In the genomic region with DNA sequence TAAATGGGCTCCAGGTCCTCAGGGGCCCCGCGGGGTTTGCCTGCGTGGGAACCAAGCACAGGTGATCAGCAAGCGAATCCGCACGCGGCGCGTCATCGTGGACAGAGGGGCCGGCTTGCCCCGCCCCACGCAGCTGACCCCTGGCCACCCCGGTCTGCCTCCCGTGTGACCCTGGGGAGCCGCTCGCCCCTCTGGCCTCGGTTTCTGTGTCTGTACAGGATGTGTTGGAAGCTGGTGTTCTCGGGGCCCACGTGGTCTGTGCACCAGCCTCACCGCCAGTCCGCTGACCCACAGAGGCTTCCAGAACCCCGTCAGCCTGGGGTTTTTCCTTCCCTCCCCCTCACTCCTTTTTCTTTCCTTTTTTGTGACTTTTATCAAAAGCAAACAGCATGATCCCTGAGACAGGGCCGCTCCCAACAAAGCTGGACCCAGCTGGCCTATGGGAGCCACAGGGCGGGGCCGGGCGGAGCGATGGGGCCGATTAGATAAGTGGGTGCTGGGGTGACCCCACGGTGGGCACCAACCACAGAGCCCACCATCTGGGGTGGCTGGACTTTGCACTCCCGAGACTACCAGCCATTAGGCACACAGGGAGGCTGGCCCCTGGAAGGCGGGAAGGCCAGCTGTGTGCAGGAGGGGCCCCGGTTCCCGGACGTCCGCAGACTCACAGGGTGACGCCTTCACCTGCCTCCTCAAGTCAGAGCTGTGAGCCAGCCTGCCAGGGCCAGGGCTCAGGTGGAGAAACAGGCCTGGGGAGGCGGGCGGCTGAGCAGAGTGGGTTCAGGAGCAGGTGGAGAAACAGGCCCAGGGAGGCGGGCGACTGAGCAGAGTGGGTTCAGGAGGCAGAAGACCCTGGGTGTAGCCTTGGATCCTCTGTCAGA, we compare ENCODE assay signal across 1 cellular context.
TF ChIP-seq lines count a peak whose summit lies in the region.

No MANE protein-coding gene starts in this region.

TF ChIP-seq in HepG2, 621 proteins besides CTCF, POLR2A, EP300 and RAD21 (continued from another document and continues in another):
- no peak for TF ChIP-seq ATF7 (IDR thresholded peaks at IDR 0.05)
- TF ChIP-seq ATF7 (CRISPR knock-in tag; IDR thresholded peaks at IDR 0.05), result peak; percentile 36; the same call in 1 of the 2 replicates
- TF ChIP-seq NFE2L1 (CRISPR knock-in tag; IDR thresholded peaks at IDR 0.05; ENCODE audit: borderline replicate concordance), result no peak
- TF ChIP-seq ZNF766 (CRISPR knock-in tag; IDR thresholded peaks at IDR 0.05; ENCODE audit: borderline replicate concordance), result 0 out of 2 replicates have a peak, but pooled peaks have one; percentile 52
- peak; percentile 71; the same call in 1 of the 2 replicates for TF ChIP-seq YEATS4 (CRISPR knock-in tag; IDR thresholded peaks at IDR 0.05; ENCODE audit: borderline replicate concordance)
- 0 out of 2 replicates have a peak, but pooled peaks have one; percentile 77 for TF ChIP-seq ELF4 (CRISPR knock-in tag; IDR thresholded peaks at IDR 0.05; ENCODE audit: borderline replicate concordance)
- TF ChIP-seq ZNF790 (CRISPR knock-in tag; IDR thresholded peaks at IDR 0.05; ENCODE audit: borderline replicate concordance), result no peak
- TF ChIP-seq ZNF556 (CRISPR knock-in tag; IDR thresholded peaks at IDR 0.05; ENCODE audit: borderline replicate concordance), result peak; percentile 45; the same call in 1 of the 2 replicates
- TF ChIP-seq ARHGAP35 (CRISPR knock-in tag; IDR thresholded peaks at IDR 0.05; ENCODE audit: borderline replicate concordance), result 0 out of 2 replicates have a peak, but pooled peaks have one; percentile 27
- TF ChIP-seq ZNF780A (CRISPR knock-in tag; IDR thresholded peaks at IDR 0.05), result no peak
- peak; percentile 63; the same call in 1 of the 2 replicates for TF ChIP-seq ISL2 (CRISPR knock-in tag; IDR thresholded peaks at IDR 0.05)
- TF ChIP-seq NR2C2 (CRISPR knock-in tag; IDR thresholded peaks at IDR 0.05; ENCODE audit: borderline replicate concordance), result peak; percentile 78
- TF ChIP-seq ZFY (CRISPR knock-in tag; IDR thresholded peaks at IDR 0.05), result no peak; the same call in none of the 2 replicates
- no peak; the same call in 1 of the 2 replicates for TF ChIP-seq AKAP8 (CRISPR knock-in tag; IDR thresholded peaks at IDR 0.05)
- no peak for TF ChIP-seq ZNF282 (IDR thresholded peaks at IDR 0.05; ENCODE audit: partially characterized antibody)
- peak; percentile 90; the same call in 1 of the 2 replicates for TF ChIP-seq RARG (CRISPR knock-in tag; IDR thresholded peaks at IDR 0.05; ENCODE audit: low read depth)
- no peak for TF ChIP-seq NONO (IDR thresholded peaks at IDR 0.05)
- peak; percentile 94 for TF ChIP-seq NONO (CRISPR knock-in tag; conservative IDR thresholded peaks at IDR 0.05)
- TF ChIP-seq, protein P1, sequence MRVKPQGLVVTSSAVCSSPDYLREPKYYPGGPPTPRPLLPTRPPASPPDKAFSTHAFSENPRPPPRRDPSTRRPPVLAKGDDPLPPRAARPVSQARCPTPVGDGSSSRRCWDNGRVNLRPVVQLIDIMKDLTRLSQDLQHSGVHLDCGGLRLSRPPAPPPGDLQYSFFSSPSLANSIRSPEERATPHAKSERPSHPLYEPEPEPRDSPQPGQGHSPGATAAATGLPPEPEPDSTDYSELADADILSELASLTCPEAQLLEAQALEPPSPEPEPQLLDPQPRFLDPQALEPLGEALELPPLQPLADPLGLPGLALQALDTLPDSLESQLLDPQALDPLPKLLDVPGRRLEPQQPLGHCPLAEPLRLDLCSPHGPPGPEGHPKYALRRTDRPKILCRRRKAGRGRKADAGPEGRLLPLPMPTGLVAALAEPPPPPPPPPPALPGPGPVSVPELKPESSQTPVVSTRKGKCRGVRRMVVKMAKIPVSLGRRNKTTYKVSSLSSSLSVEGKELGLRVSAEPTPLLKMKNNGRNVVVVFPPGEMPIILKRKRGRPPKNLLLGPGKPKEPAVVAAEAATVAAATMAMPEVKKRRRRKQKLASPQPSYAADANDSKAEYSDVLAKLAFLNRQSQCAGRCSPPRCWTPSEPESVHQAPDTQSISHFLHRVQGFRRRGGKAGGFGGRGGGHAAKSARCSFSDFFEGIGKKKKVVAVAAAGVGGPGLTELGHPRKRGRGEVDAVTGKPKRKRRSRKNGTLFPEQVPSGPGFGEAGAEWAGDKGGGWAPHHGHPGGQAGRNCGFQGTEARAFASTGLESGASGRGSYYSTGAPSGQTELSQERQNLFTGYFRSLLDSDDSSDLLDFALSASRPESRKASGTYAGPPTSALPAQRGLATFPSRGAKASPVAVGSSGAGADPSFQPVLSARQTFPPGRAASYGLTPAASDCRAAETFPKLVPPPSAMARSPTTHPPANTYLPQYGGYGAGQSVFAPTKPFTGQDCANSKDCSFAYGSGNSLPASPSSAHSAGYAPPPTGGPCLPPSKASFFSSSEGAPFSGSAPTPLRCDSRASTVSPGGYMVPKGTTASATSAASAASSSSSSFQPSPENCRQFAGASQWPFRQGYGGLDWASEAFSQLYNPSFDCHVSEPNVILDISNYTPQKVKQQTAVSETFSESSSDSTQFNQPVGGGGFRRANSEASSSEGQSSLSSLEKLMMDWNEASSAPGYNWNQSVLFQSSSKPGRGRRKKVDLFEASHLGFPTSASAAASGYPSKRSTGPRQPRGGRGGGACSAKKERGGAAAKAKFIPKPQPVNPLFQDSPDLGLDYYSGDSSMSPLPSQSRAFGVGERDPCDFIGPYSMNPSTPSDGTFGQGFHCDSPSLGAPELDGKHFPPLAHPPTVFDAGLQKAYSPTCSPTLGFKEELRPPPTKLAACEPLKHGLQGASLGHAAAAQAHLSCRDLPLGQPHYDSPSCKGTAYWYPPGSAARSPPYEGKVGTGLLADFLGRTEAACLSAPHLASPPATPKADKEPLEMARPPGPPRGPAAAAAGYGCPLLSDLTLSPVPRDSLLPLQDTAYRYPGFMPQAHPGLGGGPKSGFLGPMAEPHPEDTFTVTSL (CRISPR knock-in tag; IDR thresholded peaks at IDR 0.05; ENCODE audit: borderline replicate concordance), result no peak; the same call in none of the 2 replicates
- TF ChIP-seq U2AF2 (IDR thresholded peaks at IDR 0.05; ENCODE audit: low read depth, low read length), result no peak
- TF ChIP-seq ZNF598 (CRISPR knock-in tag; IDR thresholded peaks at IDR 0.05; ENCODE audit: borderline replicate concordance), result 0 out of 2 replicates have a peak, but pooled peaks have one; percentile 52
- no peak for TF ChIP-seq ZFP37 (CRISPR knock-in tag; IDR thresholded peaks at IDR 0.05; ENCODE audit: borderline replicate concordance)
- TF ChIP-seq, protein P2, sequence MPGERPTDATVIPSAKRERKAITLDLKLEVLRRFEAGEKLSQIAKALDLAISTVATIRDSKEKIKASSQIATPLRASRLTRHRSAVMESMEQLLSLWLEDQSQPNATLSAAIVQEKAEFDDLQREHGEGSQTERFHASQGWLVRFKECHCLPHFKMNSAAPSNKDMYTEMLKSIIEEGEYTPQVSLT (CRISPR knock-in tag; IDR thresholded peaks at IDR 0.05; ENCODE audit: borderline replicate concordance, low read depth), result no peak
- no peak; the same call in 1 of the 2 replicates for TF ChIP-seq TOPORS (CRISPR knock-in tag; IDR thresholded peaks at IDR 0.05)
- TF ChIP-seq TOE1 (CRISPR knock-in tag; IDR thresholded peaks at IDR 0.05), result peak; percentile 26; the same call in 1 of the 2 replicates
- TF ChIP-seq, protein P3, sequence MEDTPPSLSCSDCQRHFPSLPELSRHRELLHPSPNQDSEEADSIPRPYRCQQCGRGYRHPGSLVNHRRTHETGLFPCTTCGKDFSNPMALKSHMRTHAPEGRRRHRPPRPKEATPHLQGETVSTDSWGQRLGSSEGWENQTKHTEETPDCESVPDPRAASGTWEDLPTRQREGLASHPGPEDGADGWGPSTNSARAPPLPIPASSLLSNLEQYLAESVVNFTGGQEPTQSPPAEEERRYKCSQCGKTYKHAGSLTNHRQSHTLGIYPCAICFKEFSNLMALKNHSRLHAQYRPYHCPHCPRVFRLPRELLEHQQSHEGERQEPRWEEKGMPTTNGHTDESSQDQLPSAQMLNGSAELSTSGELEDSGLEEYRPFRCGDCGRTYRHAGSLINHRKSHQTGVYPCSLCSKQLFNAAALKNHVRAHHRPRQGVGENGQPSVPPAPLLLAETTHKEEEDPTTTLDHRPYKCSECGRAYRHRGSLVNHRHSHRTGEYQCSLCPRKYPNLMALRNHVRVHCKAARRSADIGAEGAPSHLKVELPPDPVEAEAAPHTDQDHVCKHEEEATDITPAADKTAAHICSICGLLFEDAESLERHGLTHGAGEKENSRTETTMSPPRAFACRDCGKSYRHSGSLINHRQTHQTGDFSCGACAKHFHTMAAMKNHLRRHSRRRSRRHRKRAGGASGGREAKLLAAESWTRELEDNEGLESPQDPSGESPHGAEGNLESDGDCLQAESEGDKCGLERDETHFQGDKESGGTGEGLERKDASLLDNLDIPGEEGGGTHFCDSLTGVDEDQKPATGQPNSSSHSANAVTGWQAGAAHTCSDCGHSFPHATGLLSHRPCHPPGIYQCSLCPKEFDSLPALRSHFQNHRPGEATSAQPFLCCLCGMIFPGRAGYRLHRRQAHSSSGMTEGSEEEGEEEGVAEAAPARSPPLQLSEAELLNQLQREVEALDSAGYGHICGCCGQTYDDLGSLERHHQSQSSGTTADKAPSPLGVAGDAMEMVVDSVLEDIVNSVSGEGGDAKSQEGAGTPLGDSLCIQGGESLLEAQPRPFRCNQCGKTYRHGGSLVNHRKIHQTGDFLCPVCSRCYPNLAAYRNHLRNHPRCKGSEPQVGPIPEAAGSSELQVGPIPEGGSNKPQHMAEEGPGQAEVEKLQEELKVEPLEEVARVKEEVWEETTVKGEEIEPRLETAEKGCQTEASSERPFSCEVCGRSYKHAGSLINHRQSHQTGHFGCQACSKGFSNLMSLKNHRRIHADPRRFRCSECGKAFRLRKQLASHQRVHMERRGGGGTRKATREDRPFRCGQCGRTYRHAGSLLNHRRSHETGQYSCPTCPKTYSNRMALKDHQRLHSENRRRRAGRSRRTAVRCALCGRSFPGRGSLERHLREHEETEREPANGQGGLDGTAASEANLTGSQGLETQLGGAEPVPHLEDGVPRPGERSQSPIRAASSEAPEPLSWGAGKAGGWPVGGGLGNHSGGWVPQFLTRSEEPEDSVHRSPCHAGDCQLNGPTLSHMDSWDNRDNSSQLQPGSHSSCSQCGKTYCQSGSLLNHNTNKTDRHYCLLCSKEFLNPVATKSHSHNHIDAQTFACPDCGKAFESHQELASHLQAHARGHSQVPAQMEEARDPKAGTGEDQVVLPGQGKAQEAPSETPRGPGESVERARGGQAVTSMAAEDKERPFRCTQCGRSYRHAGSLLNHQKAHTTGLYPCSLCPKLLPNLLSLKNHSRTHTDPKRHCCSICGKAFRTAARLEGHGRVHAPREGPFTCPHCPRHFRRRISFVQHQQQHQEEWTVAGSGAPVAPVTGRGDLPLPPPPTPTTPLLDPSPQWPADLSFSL (CRISPR knock-in tag; IDR thresholded peaks at IDR 0.05), result no peak
- TF ChIP-seq CC2D1A (CRISPR knock-in tag; IDR thresholded peaks at IDR 0.05), result no peak
- TF ChIP-seq, protein P4, sequence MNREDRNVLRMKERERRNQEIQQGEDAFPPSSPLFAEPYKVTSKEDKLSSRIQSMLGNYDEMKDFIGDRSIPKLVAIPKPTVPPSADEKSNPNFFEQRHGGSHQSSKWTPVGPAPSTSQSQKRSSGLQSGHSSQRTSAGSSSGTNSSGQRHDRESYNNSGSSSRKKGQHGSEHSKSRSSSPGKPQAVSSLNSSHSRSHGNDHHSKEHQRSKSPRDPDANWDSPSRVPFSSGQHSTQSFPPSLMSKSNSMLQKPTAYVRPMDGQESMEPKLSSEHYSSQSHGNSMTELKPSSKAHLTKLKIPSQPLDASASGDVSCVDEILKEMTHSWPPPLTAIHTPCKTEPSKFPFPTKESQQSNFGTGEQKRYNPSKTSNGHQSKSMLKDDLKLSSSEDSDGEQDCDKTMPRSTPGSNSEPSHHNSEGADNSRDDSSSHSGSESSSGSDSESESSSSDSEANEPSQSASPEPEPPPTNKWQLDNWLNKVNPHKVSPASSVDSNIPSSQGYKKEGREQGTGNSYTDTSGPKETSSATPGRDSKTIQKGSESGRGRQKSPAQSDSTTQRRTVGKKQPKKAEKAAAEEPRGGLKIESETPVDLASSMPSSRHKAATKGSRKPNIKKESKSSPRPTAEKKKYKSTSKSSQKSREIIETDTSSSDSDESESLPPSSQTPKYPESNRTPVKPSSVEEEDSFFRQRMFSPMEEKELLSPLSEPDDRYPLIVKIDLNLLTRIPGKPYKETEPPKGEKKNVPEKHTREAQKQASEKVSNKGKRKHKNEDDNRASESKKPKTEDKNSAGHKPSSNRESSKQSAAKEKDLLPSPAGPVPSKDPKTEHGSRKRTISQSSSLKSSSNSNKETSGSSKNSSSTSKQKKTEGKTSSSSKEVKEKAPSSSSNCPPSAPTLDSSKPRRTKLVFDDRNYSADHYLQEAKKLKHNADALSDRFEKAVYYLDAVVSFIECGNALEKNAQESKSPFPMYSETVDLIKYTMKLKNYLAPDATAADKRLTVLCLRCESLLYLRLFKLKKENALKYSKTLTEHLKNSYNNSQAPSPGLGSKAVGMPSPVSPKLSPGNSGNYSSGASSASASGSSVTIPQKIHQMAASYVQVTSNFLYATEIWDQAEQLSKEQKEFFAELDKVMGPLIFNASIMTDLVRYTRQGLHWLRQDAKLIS (CRISPR knock-in tag; IDR thresholded peaks at IDR 0.05), result 0 out of 2 replicates have a peak, but pooled peaks have one; percentile 14
- peak; percentile 58 for TF ChIP-seq AGO1 (IDR thresholded peaks at IDR 0.05; ENCODE audit: low read depth, low read length, poor library complexity, severe bottlenecking)
- TF ChIP-seq, protein P5, sequence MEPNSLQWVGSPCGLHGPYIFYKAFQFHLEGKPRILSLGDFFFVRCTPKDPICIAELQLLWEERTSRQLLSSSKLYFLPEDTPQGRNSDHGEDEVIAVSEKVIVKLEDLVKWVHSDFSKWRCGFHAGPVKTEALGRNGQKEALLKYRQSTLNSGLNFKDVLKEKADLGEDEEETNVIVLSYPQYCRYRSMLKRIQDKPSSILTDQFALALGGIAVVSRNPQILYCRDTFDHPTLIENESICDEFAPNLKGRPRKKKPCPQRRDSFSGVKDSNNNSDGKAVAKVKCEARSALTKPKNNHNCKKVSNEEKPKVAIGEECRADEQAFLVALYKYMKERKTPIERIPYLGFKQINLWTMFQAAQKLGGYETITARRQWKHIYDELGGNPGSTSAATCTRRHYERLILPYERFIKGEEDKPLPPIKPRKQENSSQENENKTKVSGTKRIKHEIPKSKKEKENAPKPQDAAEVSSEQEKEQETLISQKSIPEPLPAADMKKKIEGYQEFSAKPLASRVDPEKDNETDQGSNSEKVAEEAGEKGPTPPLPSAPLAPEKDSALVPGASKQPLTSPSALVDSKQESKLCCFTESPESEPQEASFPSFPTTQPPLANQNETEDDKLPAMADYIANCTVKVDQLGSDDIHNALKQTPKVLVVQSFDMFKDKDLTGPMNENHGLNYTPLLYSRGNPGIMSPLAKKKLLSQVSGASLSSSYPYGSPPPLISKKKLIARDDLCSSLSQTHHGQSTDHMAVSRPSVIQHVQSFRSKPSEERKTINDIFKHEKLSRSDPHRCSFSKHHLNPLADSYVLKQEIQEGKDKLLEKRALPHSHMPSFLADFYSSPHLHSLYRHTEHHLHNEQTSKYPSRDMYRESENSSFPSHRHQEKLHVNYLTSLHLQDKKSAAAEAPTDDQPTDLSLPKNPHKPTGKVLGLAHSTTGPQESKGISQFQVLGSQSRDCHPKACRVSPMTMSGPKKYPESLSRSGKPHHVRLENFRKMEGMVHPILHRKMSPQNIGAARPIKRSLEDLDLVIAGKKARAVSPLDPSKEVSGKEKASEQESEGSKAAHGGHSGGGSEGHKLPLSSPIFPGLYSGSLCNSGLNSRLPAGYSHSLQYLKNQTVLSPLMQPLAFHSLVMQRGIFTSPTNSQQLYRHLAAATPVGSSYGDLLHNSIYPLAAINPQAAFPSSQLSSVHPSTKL (CRISPR knock-in tag; IDR thresholded peaks at IDR 0.05), result peak; percentile 71
